Comparison of ENCODE assay signal across 9 cellular contexts in genomic region chr6:88761237-88762031, GRCh38.
DNase-seq lines count a peak whose midpoint lies in the region; ATAC-seq and TF ChIP-seq lines count a peak whose summit lies in the region.
"Had no signal": no experiment of that assay in that cellular context is flagged by ENCODE, and none has a peak within 500 bp of the region (broad histone marks: within the 10 kb centered on the region; RNA-seq: fewer than 3 reads in every experiment).

No MANE protein-coding gene starts in this region.

- H3K4me1 ChIP-seq in psoas muscle = no peaks in the 10 kb centered on the region

- H3K27me3 ChIP-seq in psoas muscle (ENCODE audit: insufficient read depth in 3 of 3, low read length in 2 of 3) = no peaks in the 10 kb centered on the region

- no peaks in the 10 kb centered on the region for H3K9me3 ChIP-seq in psoas muscle

- intact Hi-C loops in psoas muscle (cut with DNase I) = no loop called here

- H3K36me3 ChIP-seq in psoas muscle (ENCODE audit: insufficient read depth in 1 of 2, low read depth in 1 of 2) = no peaks in the 10 kb centered on the region

- H3K27ac ChIP-seq in psoas muscle = no peak overlapping the region

- TF ChIP-seq CTCF in omental fat pad (IDR thresholded peaks at IDR 0.05) (no peak), psoas muscle (IDR thresholded peaks at IDR 0.05) (no peak)

- in situ Hi-C loops in SK-MEL-5 (cut with HindIII; ENCODE audit: low pct_unique_long_range_greater_than_20kb, low sequenced_read_pairs) = no loop called here

- no peak overlapping the region for H3K4me3 ChIP-seq in psoas muscle

- 82 to 93% (median 87%) methylated on average over 9 of the region's 9 CpGs for WGBS in psoas muscle, 3 donors

- peak; percentile 31 for DNase-seq in ELR (ENCODE audit: low read depth)
- DNase-seq in SK-MEL-5 (ENCODE audit: low read depth, low spot score) = peak; percentile 2
- DNase-seq in effector CD8-positive, alpha-beta T cell (lab: John Stamatoyannopoulos, UW) = no peak
- DNase-seq in omental fat pad (ENCODE audit: low spot score) = no peak
- no peak for DNase-seq in DMS153 (lab: John Stamatoyannopoulos, UW)
- DNase-seq in psoas muscle = no peak
- DNase-seq: activated T-cell treated with anti-CD3 and anti-CD28 coated beads, Interleukin-2, amount 50 U/mL, for 4 hours had no signal

- peak; percentile 50 for ATAC-seq in GM19324 (IDR thresholded peaks at IDR 0.05; ENCODE audit: low FRiP score, unreplicated experiment)
- ATAC-seq in HG02884 (IDR thresholded peaks at IDR 0.05; ENCODE audit: unreplicated experiment) = peak; percentile 67
- ATAC-seq in omental fat pad (ENCODE audit: low FRiP score) = no peak
- ATAC-seq in psoas muscle = no peak

Comparison
In these comparisons a context has a peak if more than half of its experiments do, and no peak if none do; other contexts are left out.
1. DNase-seq: peak in ELR (single experiment) and SK-MEL-5 (single experiment); none in effector CD8-positive, alpha-beta T cell (single experiment), omental fat pad (single experiment), DMS153 (single experiment) and psoas muscle (0 of 2).
2. ATAC-seq: peak in GM19324 (single experiment) and HG02884 (single experiment); none in omental fat pad (single experiment) and psoas muscle (0 of 4).